ENCODE assay signal across 11 cellular contexts in genomic region chr5:34742112-34742511, GRCh38.
DNase-seq lines count a peak whose midpoint lies in the region; ATAC-seq and TF ChIP-seq lines count a peak whose summit lies in the region.
"Had no signal": no experiment of that assay in that cellular context is flagged by ENCODE, and none has a peak within 500 bp of the region (broad histone marks: within the 10 kb centered on the region; RNA-seq: fewer than 3 reads in every experiment).

No MANE protein-coding gene starts in this region.

- no peak overlapping the region for H3K9ac ChIP-seq in mesenchymal stem cell (ENCODE audit: low read length)

- no peak overlapping the region for H3K4me2 ChIP-seq in mesenchymal stem cell (ENCODE audit: low read length, poor library complexity, severe bottlenecking)

- no peak overlapping the region for H2BK15ac ChIP-seq in mesenchymal stem cell (ENCODE audit: low read depth, poor library complexity, severe bottlenecking)

- H3K79me1 ChIP-seq in mesenchymal stem cell (replicated peaks; ENCODE audit: low read length, poor library complexity, severe bottlenecking) = no peaks in the 10 kb centered on the region

- no peak overlapping the region for H2BK120ac ChIP-seq in mesenchymal stem cell (ENCODE audit: low read depth, low read length)

- peak; percentile 37 for DNase-seq in EL
- DNase-seq in activated B cell treated with CpG ODN at 0.5 μM for 24 hours = no peak
- DNase-seq in mesenchymal stem cell = no peak
- no peak for DNase-seq in thoracic aorta (ENCODE audit: low spot score)
- no peak for DNase-seq in aorta
- DNase-seq in HUDEP-2 (lab: John Stamatoyannopoulos, UW; ENCODE audit: unreplicated experiment in 76 of 76) = no peak
- DNase-seq: NCI-H2029 treated with DMSO at 0.1 percent for 48 hours, NCI-H510A treated with DMSO at 0.1 percent for 48 hours, SHP77 treated with DMSO at 0.1 percent for 48 hours had no signal

- H3K23ac ChIP-seq in mesenchymal stem cell (ENCODE audit: low read length in 2 of 2) = no peak overlapping the region

- no peak overlapping the region for H3K4me3 ChIP-seq in mesenchymal stem cell (ENCODE audit: insufficient read depth in 1 of 2, low read depth in 1 of 2, low read length in 2 of 2)
- H3K4me3 ChIP-seq in thoracic aorta = no peak overlapping the region
- H3K4me3 ChIP-seq in aorta (ENCODE audit: low read length in 2 of 2) = no peak overlapping the region

- no peak overlapping the region for H4K91ac ChIP-seq in mesenchymal stem cell (ENCODE audit: low read length)

- peaks cover 11% of the 10 kb centered on the region for H3K4me1 ChIP-seq in mesenchymal stem cell (ENCODE audit: control insufficient read depth, insufficient read depth, low read depth, low read length)
- peaks cover 26 to 74% of the 10 kb centered on the region in 2 donors for H3K4me1 ChIP-seq in thoracic aorta (ENCODE audit: control insufficient read depth in 1 of 2, low read depth in 2 of 2)
- H3K4me1 ChIP-seq in aorta (ENCODE audit: control insufficient read depth in 1 of 2, insufficient read depth in 2 of 2, low read length in 2 of 2) = peaks cover 12 to 22% of the 10 kb centered on the region in 2 donors

- H3K4me1 Mint-ChIP-seq in activated B cell treated with CpG ODN at 0.5 μM for 24 hours = peaks cover 53% of the 10 kb centered on the region

- no peak overlapping the region for H2BK12ac ChIP-seq in mesenchymal stem cell (ENCODE audit: low read length in 2 of 2)

- H2AK5ac ChIP-seq in mesenchymal stem cell (ENCODE audit: low read length, severe bottlenecking) = peak overlapping the region; percentile 49

- CTCF ChIA-PET in activated B cell treated with CpG ODN at 0.5 μM for 24 hours (lab: Charles Lee) = no interaction called here

- POLR2A ChIA-PET in activated B cell treated with CpG ODN at 0.5 μM for 24 hours (lab: Charles Lee) = no interaction called here

- ATAC-seq in activated B cell treated with CpG ODN at 0.5 μM for 24 hours (ENCODE audit: low read depth) = no peak
- no peak for ATAC-seq in thoracic aorta (ENCODE audit: insufficient number of reproducible peaks, low FRiP score, low read depth)
- no peak for ATAC-seq in aorta (ENCODE audit: low FRiP score)
- ATAC-seq in HG02852 (IDR thresholded peaks at IDR 0.05; ENCODE audit: unreplicated experiment) = no peak
- ATAC-seq: HepG2 had no signal

- H3K18ac ChIP-seq in mesenchymal stem cell (ENCODE audit: low read depth in 1 of 2, low read length in 2 of 2) = peak overlapping the region in 1 of 2 experiments; percentile 6

- no peaks in the 10 kb centered on the region for H3K36me3 Mint-ChIP-seq in activated B cell treated with CpG ODN at 0.5 μM for 24 hours (ENCODE audit: low read depth)

- H3K9me3 Mint-ChIP-seq in activated B cell treated with CpG ODN at 0.5 μM for 24 hours = no peaks in the 10 kb centered on the region

- no peak overlapping the region for H4K8ac ChIP-seq in mesenchymal stem cell (ENCODE audit: low read length)

- H3K36me3 ChIP-seq in mesenchymal stem cell (ENCODE audit: control insufficient read depth in 1 of 2, insufficient read depth in 2 of 2, low read depth in 1 of 2, low read length in 2 of 2) (peaks cover 3 to 28% of the 10 kb centered on the region in 2 experiments), thoracic aorta (no peaks in the 10 kb centered on the region), aorta (ENCODE audit: control insufficient read depth in 1 of 2, insufficient read depth in 2 of 2, low read length in 1 of 2) (no peaks in the 10 kb centered on the region)

- H3K27ac ChIP-seq in mesenchymal stem cell (ENCODE audit: low read length, poor library complexity, severe bottlenecking) (peak overlapping the region; percentile 99), thoracic aorta (peak overlapping the region; percentile 60 to 66), aorta (ENCODE audit: low read depth in 1 of 2, low read length in 2 of 2) (peak overlapping the region in 1 of 2 donors; percentile 73)

- H3K27me3 ChIP-seq in mesenchymal stem cell (ENCODE audit: control insufficient read depth in 1 of 2, insufficient read depth in 1 of 2, low read length in 2 of 2) (no peaks in the 10 kb centered on the region), thoracic aorta (replicated peaks; ENCODE audit: insufficient read depth) (no peaks in the 10 kb centered on the region), aorta (ENCODE audit: control insufficient read depth in 1 of 2, insufficient read depth in 2 of 2, low read length in 1 of 2) (no peaks in the 10 kb centered on the region)

- no peaks in the 10 kb centered on the region for H3K27me3 Mint-ChIP-seq in activated B cell treated with CpG ODN at 0.5 μM for 24 hours

- H3K27ac Mint-ChIP-seq in activated B cell treated with CpG ODN at 0.5 μM for 24 hours = peak overlapping the region; percentile 83

- TF ChIP-seq CTCF in activated B cell treated with CpG ODN at 0.5 μM for 24 hours (IDR thresholded peaks at IDR 0.05) (no peak), thoracic aorta (IDR thresholded peaks at IDR 0.05) (no peak)

- H3K4me3 Mint-ChIP-seq in activated B cell treated with CpG ODN at 0.5 μM for 24 hours = no peak overlapping the region

- peak overlapping the region; percentile 4 for H2BK5ac ChIP-seq in mesenchymal stem cell (ENCODE audit: low read depth, low read length, poor library complexity, severe bottlenecking)

- intact Hi-C loops in activated B cell treated with CpG ODN at 0.5 μM for 24 hours (cut with micrococcal nuclease) = no loop called here
- intact Hi-C loops in aorta (cut with DNase I) = no loop called here

- H3K9me3 ChIP-seq in mesenchymal stem cell (ENCODE audit: control insufficient read depth, low read length) (no peaks in the 10 kb centered on the region), thoracic aorta (no peaks in the 10 kb centered on the region), aorta (ENCODE audit: control insufficient read depth, low read length) (no peaks in the 10 kb centered on the region)

- WGBS in mesenchymal stem cell = 96% methylated on average over 9 of the region's 9 CpGs
- WGBS in aorta, 2 donors = 95 to 96% methylated on average over 9 of the region's 9 CpGs

- H3K14ac ChIP-seq in mesenchymal stem cell (ENCODE audit: low read length in 2 of 2) = no peak overlapping the region

- no peak overlapping the region for H3K4ac ChIP-seq in mesenchymal stem cell (ENCODE audit: low read depth in 1 of 2, low read length in 2 of 2)

- no peak overlapping the region for H2AFZ ChIP-seq in mesenchymal stem cell (ENCODE audit: low read depth, low read length)
